In the genomic region with DNA sequence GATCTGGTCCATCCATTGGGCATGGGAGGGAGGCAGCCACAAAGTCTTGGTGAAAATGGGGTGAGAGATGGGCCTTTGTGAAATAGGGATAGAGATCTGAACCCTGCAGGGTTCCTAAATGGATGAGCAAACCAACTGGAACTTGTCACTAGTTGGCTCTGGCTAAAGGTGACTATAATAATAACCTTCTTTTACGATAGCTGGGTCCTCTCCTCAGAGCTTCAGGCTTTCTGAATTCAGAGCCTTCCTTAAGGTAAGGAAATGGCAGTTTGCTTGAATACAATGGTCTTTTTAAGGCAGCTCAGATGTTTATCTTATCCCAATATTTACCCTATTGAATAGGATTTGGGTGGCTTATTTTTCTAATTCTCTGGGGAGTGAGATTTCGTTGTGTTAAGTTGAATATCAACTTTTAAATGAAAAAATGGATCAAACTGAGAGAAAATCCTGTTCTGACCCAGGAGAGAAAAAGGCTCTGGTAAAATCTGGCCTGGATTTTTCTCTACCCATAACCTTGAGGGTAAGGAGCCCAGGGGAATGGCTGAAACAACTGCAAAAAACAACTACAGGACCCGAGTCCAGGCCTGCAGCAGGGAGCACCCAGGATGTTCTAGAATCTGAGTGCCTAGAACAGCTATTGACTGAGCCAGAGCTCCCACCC, we compare ENCODE assay signal across 1 cellular context.
TF ChIP-seq lines count a peak whose summit lies in the region.

No MANE protein-coding gene starts in this region.

TF ChIP-seq in GM23338, 12 proteins besides CTCF, POLR2A, EP300 and RAD21 (continued from another document):
- TF ChIP-seq EZH2phosphoT487 (IDR thresholded peaks at IDR 0.05; ENCODE audit: unreplicated experiment) (no peak), ZNF114 (CRISPR knock-in tag; IDR thresholded peaks at IDR 0.05) (no peak), ZNF331 (CRISPR knock-in tag; IDR thresholded peaks at IDR 0.05; ENCODE audit: low read depth) (no peak), STAT1 (IDR thresholded peaks at IDR 0.05; ENCODE audit: unreplicated experiment) (no peak), POLR2AphosphoS5 (IDR thresholded peaks at IDR 0.05; ENCODE audit: low read depth) (no peak), JUNB (IDR thresholded peaks at IDR 0.05; ENCODE audit: unreplicated experiment) (no peak), NANOG (IDR thresholded peaks at IDR 0.05; ENCODE audit: borderline replicate concordance) (no peak)
- TF ChIP-seq, protein P1, sequence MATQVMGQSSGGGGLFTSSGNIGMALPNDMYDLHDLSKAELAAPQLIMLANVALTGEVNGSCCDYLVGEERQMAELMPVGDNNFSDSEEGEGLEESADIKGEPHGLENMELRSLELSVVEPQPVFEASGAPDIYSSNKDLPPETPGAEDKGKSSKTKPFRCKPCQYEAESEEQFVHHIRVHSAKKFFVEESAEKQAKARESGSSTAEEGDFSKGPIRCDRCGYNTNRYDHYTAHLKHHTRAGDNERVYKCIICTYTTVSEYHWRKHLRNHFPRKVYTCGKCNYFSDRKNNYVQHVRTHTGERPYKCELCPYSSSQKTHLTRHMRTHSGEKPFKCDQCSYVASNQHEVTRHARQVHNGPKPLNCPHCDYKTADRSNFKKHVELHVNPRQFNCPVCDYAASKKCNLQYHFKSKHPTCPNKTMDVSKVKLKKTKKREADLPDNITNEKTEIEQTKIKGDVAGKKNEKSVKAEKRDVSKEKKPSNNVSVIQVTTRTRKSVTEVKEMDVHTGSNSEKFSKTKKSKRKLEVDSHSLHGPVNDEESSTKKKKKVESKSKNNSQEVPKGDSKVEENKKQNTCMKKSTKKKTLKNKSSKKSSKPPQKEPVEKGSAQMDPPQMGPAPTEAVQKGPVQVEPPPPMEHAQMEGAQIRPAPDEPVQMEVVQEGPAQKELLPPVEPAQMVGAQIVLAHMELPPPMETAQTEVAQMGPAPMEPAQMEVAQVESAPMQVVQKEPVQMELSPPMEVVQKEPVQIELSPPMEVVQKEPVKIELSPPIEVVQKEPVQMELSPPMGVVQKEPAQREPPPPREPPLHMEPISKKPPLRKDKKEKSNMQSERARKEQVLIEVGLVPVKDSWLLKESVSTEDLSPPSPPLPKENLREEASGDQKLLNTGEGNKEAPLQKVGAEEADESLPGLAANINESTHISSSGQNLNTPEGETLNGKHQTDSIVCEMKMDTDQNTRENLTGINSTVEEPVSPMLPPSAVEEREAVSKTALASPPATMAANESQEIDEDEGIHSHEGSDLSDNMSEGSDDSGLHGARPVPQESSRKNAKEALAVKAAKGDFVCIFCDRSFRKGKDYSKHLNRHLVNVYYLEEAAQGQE (IDR thresholded peaks at IDR 0.05; ENCODE audit: unreplicated experiment) = no peak
- TF ChIP-seq, protein P2, sequence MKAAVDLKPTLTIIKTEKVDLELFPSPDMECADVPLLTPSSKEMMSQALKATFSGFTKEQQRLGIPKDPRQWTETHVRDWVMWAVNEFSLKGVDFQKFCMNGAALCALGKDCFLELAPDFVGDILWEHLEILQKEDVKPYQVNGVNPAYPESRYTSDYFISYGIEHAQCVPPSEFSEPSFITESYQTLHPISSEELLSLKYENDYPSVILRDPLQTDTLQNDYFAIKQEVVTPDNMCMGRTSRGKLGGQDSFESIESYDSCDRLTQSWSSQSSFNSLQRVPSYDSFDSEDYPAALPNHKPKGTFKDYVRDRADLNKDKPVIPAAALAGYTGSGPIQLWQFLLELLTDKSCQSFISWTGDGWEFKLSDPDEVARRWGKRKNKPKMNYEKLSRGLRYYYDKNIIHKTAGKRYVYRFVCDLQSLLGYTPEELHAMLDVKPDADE (IDR thresholded peaks at IDR 0.05) = no peak
